Comparison of ENCODE assay signal across 14 cellular contexts in the genomic region with DNA sequence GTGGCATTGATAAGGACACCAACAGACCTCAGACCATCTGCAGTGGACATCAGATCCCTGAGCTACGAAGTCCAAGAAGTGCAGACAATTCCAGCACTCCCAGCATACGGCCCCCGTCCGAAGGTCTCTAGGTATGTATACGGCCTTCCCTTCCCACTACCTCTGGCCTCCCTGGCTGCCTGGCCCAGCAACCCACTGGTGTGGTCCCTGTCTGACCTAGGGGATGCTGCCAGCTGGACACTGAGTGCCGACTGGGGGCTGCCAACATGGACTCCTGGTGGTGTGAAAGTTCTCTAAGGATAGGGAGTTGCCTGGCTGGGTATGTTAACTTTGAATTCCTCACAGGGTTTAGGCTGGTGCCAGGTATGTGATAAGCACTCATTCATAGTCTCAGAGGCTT. TPM values are rescaled to one million over a fixed set of nuclear protein-coding genes. Genes with fewer than 3 reads are reported as not detected.
DNase-seq lines count a peak whose midpoint lies in the region; ATAC-seq, FAIRE-seq and TF ChIP-seq lines count a peak whose summit lies in the region.
"Had no signal": no experiment of that assay in that cellular context is flagged by ENCODE, and none has a peak within 500 bp of the region (broad histone marks: within the 10 kb centered on the region; RNA-seq: fewer than 3 reads in every experiment).

No MANE protein-coding gene starts in this region.

- H3K27me3 ChIP-seq in H1 (replicated peaks in 1 of 4; ENCODE audit: control insufficient read depth in 3 of 4, extremely low read depth in 1 of 4, insufficient read depth in 3 of 4, low read length in 3 of 4) = no peaks in the 10 kb centered on the region; a peak in 1 of 7 replicates
- H3K27me3 ChIP-seq in vagina = no peaks in the 10 kb centered on the region

- H4K8ac ChIP-seq in H1 (ENCODE audit: extremely low read depth, insufficient read depth, low read length) = no peak overlapping the region

- ATAC-seq in HG03354 (IDR thresholded peaks at IDR 0.05; ENCODE audit: poor library complexity, severe bottlenecking, unreplicated experiment) (no peak), HG03521 (IDR thresholded peaks at IDR 0.05; ENCODE audit: unreplicated experiment) (no peak)

- 0 out of 2 replicates have a peak overlapping the region, but pooled peaks have one; percentile 68 for H2BK12ac ChIP-seq in H1 (ENCODE audit: low read depth, low read length)

- H2BK5ac ChIP-seq in H1 (ENCODE audit: low read depth, low read length) = no peak overlapping the region

- H3K9ac ChIP-seq in H1 (replicated peaks in 1 of 4; ENCODE audit: extremely low read depth in 1 of 4, low read depth in 3 of 4, low read length in 3 of 4) = no peak overlapping the region
- H3K9ac ChIP-seq: BLaER1 treated with 17β-estradiol and CSF1 and Interleukin-3, amounts not matched to agents 10 nM and 100 nM; GM23248 had no signal

- H2AK5ac ChIP-seq in H1 (ENCODE audit: low read depth, low read length) = no peak overlapping the region

- no peak for TF ChIP-seq POLR2A in H1 (IDR thresholded peaks at IDR 0.05; ENCODE audit: control extremely low read depth in 1 of 2, low read depth in 2 of 2, low read length in 2 of 2)
- TF ChIP-seq POLR2A in vagina (IDR thresholded peaks at IDR 0.05) = no peak

- H3K27ac ChIP-seq in 22Rv1 (peak overlapping the region; percentile 66; the same call in 1 of the 2 replicates), H1 (ENCODE audit: low read depth, low read length) (no peak overlapping the region), vagina (no peak overlapping the region)
- H3K27ac ChIP-seq: BLaER1 treated with 17β-estradiol and CSF1 and Interleukin-3, amounts not matched to agents 10 nM and 100 nM; GM23248 had no signal

- no peak overlapping the region for H3K56ac ChIP-seq in H1 (replicated peaks; ENCODE audit: insufficient read length, low read depth, low read length)

- DNase-seq in HuH-7.5 (ENCODE audit: low spot score) = peak; percentile 2
- no peak for DNase-seq in H1 (ENCODE audit: low read depth in 1 of 2, low spot score in 2 of 2)
- peak; percentile 11 for DNase-seq in retinal pigment epithelial cell (ENCODE audit: low read depth)
- no peak for DNase-seq in vagina (ENCODE audit: extremely low spot score in 2 of 2)
- DNase-seq: ACHN; Calu3; CD4-positive, alpha-beta T cell; DMS 273 treated with DMSO at 0.1 percent for 48 hours; GM23248 had no signal

- no peak overlapping the region for H2BK15ac ChIP-seq in H1 (ENCODE audit: low read length)

- H3K14ac ChIP-seq in H1 (ENCODE audit: insufficient read length) = no peak overlapping the region

- peak overlapping the region in 1 of 2 experiments; percentile 3; a peak in 1 of 4 replicates for H3K4me2 ChIP-seq in H1 (ENCODE audit: insufficient read depth in 1 of 2, low read depth in 2 of 2, low read length in 2 of 2)
- H3K4me2 ChIP-seq: BLaER1 treated with 17β-estradiol and CSF1 and Interleukin-3, amounts not matched to agents 10 nM and 100 nM had no signal

- H2BK120ac ChIP-seq in H1 (replicated peaks; ENCODE audit: low read depth, low read length) = no peak overlapping the region

- no peak overlapping the region for H3K18ac ChIP-seq in H1 (ENCODE audit: extremely low read depth, low read length)

- no peak overlapping the region for H4K5ac ChIP-seq in H1 (ENCODE audit: insufficient read length, low read depth, low read length)

- TF ChIP-seq EP300 in H1 (IDR thresholded peaks at IDR 0.05; ENCODE audit: borderline replicate concordance in 1 of 2, low read depth in 2 of 2, low read length in 2 of 2) = no peak

- H3K23me2 ChIP-seq in H1 (ENCODE audit: low read depth, low read length) = no peaks in the 10 kb centered on the region

- intact Hi-C loops in vagina (cut with DNase I) = no loop called here

- CTCF ChIA-PET in H1 (lab: Charles Lee; ENCODE audit: partially characterized antibody) = interaction anchor here (1.5 to 2.2 kb wide), 2 partner anchors 40 to 153 kb away, joined by 6 to 7 read pairs; no protein-coding TSS in a partner anchor

- WGBS in H1 (ENCODE audit: extremely low coverage in 1 of 2, insufficient coverage in 1 of 2, insufficient read length in 1 of 2, insufficient replicate concordance in 2 of 2, low coverage in 1 of 2, low lambda C conversion rate in 2 of 2, missing lambda C conversion rate in 1 of 2), 2 experiments = 95% methylated on average over 6 of the region's 6 CpGs; no CpG with 5 or more reads in 1 of the 2 experiments

- H3K4me3 ChIP-seq in H1 (ENCODE audit: extremely low read depth in 1 of 4, insufficient read depth in 2 of 4, low read depth in 3 of 4, low read length in 4 of 4) = no peak overlapping the region
- no peak overlapping the region for H3K4me3 ChIP-seq in retinal pigment epithelial cell (ENCODE audit: low read length)
- no peak overlapping the region for H3K4me3 ChIP-seq in vagina
- H3K4me3 ChIP-seq: BLaER1 treated with 17β-estradiol and CSF1 and Interleukin-3, amounts not matched to agents 10 nM and 100 nM; GM23248; HAP-1 had no signal

- H3K36me3 ChIP-seq in H1 (ENCODE audit: control insufficient read depth in 2 of 4, insufficient read depth in 4 of 4, low read length in 3 of 4) = no peaks in the 10 kb centered on the region; a peak in 1 of 8 replicates
- no peaks in the 10 kb centered on the region for H3K36me3 ChIP-seq in vagina
- H3K36me3 ChIP-seq: HAP-1 had no signal

- peaks cover 0 to 2% of the 10 kb centered on the region in 2 experiments for H4K20me1 ChIP-seq in H1 (replicated peaks in 1 of 2; ENCODE audit: control insufficient read depth in 1 of 2, insufficient read depth in 2 of 2, low read length in 2 of 2)

- H3K9me3 ChIP-seq in H1 (ENCODE audit: insufficient read depth in 2 of 2, low read depth in 1 of 2, low read length in 1 of 2) (no peaks in the 10 kb centered on the region), vagina (no peaks in the 10 kb centered on the region)
- H3K9me3 ChIP-seq: BLaER1 treated with 17β-estradiol and CSF1 and Interleukin-3, amounts not matched to agents 10 nM and 100 nM; HAP-1 had no signal

- no peak for FAIRE-seq in H1 (lab: Jason Lieb, UNC)

- no peaks in the 10 kb centered on the region for H3K79me2 ChIP-seq in H1 (ENCODE audit: control insufficient read depth in 1 of 2, insufficient read depth in 2 of 2, low read length in 2 of 2)

- peaks cover 10 to 30% (median 22%) of the 10 kb centered on the region in 4 experiments for H3K4me1 ChIP-seq in H1 (replicated peaks in 1 of 4; ENCODE audit: control insufficient read depth in 3 of 4, insufficient read depth in 4 of 4, low read length in 3 of 4)
- H3K4me1 ChIP-seq in vagina = peaks cover 28% of the 10 kb centered on the region

- H3K23ac ChIP-seq in H1 (ENCODE audit: insufficient read length) = no peak overlapping the region

- H4K91ac ChIP-seq in H1 (replicated peaks; ENCODE audit: insufficient read length, low read length) = peak overlapping the region; percentile 17

- no peak for TF ChIP-seq RAD21 in H1 (IDR thresholded peaks at IDR 0.05 in 1 of 2, conservative IDR thresholded peaks at IDR 0.05 in 1 of 2; ENCODE audit: low read depth in 2 of 2, low read length in 2 of 2)

- TF ChIP-seq CTCF in 22Rv1 (IDR thresholded peaks at IDR 0.05) = no peak
- no peak for TF ChIP-seq CTCF in H1 (IDR thresholded peaks at IDR 0.05; ENCODE audit: control extremely low read depth in 1 of 3, insufficient read depth in 1 of 3, low read depth in 1 of 3, low read length in 3 of 3)
- no peak for TF ChIP-seq CTCF in retinal pigment epithelial cell (conservative IDR thresholded peaks at IDR 0.05; ENCODE audit: low read depth, low read length)
- no peak for TF ChIP-seq CTCF in vagina (IDR thresholded peaks at IDR 0.05)

- no peak overlapping the region for H2AFZ ChIP-seq in H1 (ENCODE audit: low read length)
- H2AFZ ChIP-seq: GM23248 had no signal

- no peak overlapping the region for H2BK20ac ChIP-seq in H1 (ENCODE audit: low read length)

- H3K79me1 ChIP-seq in H1 (ENCODE audit: low read depth, low read length) = no peaks in the 10 kb centered on the region

- POLR2A ChIA-PET in H1 (lab: Charles Lee; ENCODE audit: partially characterized antibody) = interaction anchor here (0.6 to 11.5 kb wide), 4 partner anchors 15 to 99 kb away, joined by 3 to 129 read pairs (median 3); a partner anchor contains a TSS

- H3K4ac ChIP-seq in H1 (replicated peaks; ENCODE audit: insufficient read length, low read depth, low read length) = no peak overlapping the region

TF ChIP-seq in H1, 55 proteins besides CTCF, POLR2A, EP300 and RAD21:
- no peak for TF ChIP-seq BCL11A (IDR thresholded peaks at IDR 0.05; ENCODE audit: low read depth in 2 of 2, low read length in 2 of 2)
- no peak for TF ChIP-seq SIX5 (IDR thresholded peaks at IDR 0.05; ENCODE audit: low read depth, low read length)
- TF ChIP-seq ZNF274 (IDR thresholded peaks at IDR 0.05; ENCODE audit: borderline replicate concordance, extremely low read depth, low read length) = no peak

RNA-seq across cellular contexts. Expression of a gene that starts 17.5 kb away (rescaled TPM):
- 7.4 and 8.9 TPM in 2 replicates for total RNA-seq in H1 (2021; fragmentation: NEBNext Ultra II Directional; extraction: Animal tissue kit (Norgen Biotek cat#: 25700))
- polyA plus RNA-seq in H1 (2011; rRNA removed) = 9.0 and 14.3 TPM in 2 replicates
- polyA plus RNA-seq in H1 (2011; cell fraction: cytosol; rRNA removed) = 15.4 TPM
- polyA plus RNA-seq in H1 (2011; cell fraction: nucleus; rRNA removed) = 16.9 TPM
- polyA plus RNA-seq in H1 (2012, experiment 1 of 2) = 4.2 to 9.7 TPM (median 7.2 TPM) in 4 replicates
- polyA plus RNA-seq in H1 (2012, experiment 2 of 2) = 6.6 TPM
- polyA plus RNA-seq in H1 (2013, experiment 1 of 2) = 3.7 TPM
- polyA plus RNA-seq in H1 (2013, experiment 2 of 2) = 2.6 TPM
- 22.9 and 32.1 TPM in 2 replicates for polyA minus RNA-seq in H1 (2011; rRNA and poly(A)+ RNA removed)
- 7.9 TPM for polyA minus RNA-seq in H1 (2011; cell fraction: cytosol; rRNA and poly(A)+ RNA removed)
- polyA minus RNA-seq in H1 (2011; cell fraction: nucleus; rRNA and poly(A)+ RNA removed) = 5.2 TPM
- 12.0 TPM for total RNA-seq in vagina

Comparison
In these comparisons a context has a peak if more than half of its experiments do, and no peak if none do; other contexts are left out.
1. DNase-seq: peak in HuH-7.5 (single experiment) and retinal pigment epithelial cell (single experiment); none in H1 (0 of 2) and vagina (0 of 2).